14 cellular contexts compared by ENCODE assay signal in genomic region chr3:127216415-127217261, GRCh38. TPM values are rescaled to one million over a fixed set of nuclear protein-coding genes. Genes with fewer than 3 reads are reported as not detected.
DNase-seq lines count a peak whose midpoint lies in the region; ATAC-seq, FAIRE-seq and TF ChIP-seq lines count a peak whose summit lies in the region.
"Had no signal": no experiment of that assay in that cellular context is flagged by ENCODE, and none has a peak within 500 bp of the region (broad histone marks: within the 10 kb centered on the region; RNA-seq: fewer than 3 reads in every experiment).

No MANE protein-coding gene starts in this region.

- no peak for TF ChIP-seq RAD21 in GM12878 (IDR thresholded peaks at IDR 0.05; ENCODE audit: insufficient read depth, low read depth, low read length)

- no peak overlapping the region for H2AFZ ChIP-seq in GM12878 (ENCODE audit: control insufficient read depth, low read depth, low read length)

- H4K20me1 ChIP-seq in GM12878 (ENCODE audit: control insufficient read depth, insufficient read depth) = no peaks in the 10 kb centered on the region

- peak; percentile 56 for ATAC-seq in GM19025 (IDR thresholded peaks at IDR 0.05; ENCODE audit: low read depth, unreplicated experiment)
- ATAC-seq in HG03342 (IDR thresholded peaks at IDR 0.05; ENCODE audit: unreplicated experiment) = peak; percentile 42
- ATAC-seq in GM12878 = peak; percentile 76
- ATAC-seq: T-cell, upper lobe of right lung had no signal

- SMC1A ChIA-PET in GM12878 (lab: Charles Lee; ENCODE audit: uncharacterized antibody, unreplicated experiment) = interaction anchor here (1.1 to 3.2 kb wide), 11 partner anchors 7 to 200 kb away, joined by 3 to 17 read pairs (median 6); no protein-coding TSS in a partner anchor

- H3K27me3 ChIP-seq in GM12878 (replicated peaks in 1 of 2; ENCODE audit: control insufficient read depth in 2 of 2, insufficient read depth in 2 of 2, low read length in 1 of 2) = no peaks in the 10 kb centered on the region; a peak in 1 of 4 replicates
- H3K27me3 ChIP-seq: upper lobe of right lung had no signal

- no peaks in the 10 kb centered on the region for H3K9me3 ChIP-seq in GM12878 (replicated peaks; ENCODE audit: control insufficient read depth, insufficient read depth, low read length)
- H3K9me3 ChIP-seq: upper lobe of right lung had no signal

- intact Hi-C loops in GM12878 (cut with micrococcal nuclease; ENCODE audit: unreplicated experiment) = no loop called here

- TF ChIP-seq EP300 in GM12878 (IDR thresholded peaks at IDR 0.05; ENCODE audit: borderline replicate concordance in 1 of 2, control insufficient read depth in 1 of 2, low read depth in 2 of 2, low read length in 2 of 2) = 0 out of 4 replicates have a peak, but pooled peaks of 1 of the 2 experiments have one; percentile 34

- peak; percentile 23 for FAIRE-seq in GM12878 (lab: Jason Lieb, UNC)

- H3K27ac ChIP-seq in GM12878 (ENCODE audit: control insufficient read depth, insufficient read depth) = no peak overlapping the region
- no peak overlapping the region for H3K27ac ChIP-seq in substantia nigra (ENCODE audit: low read depth, low read length, poor library complexity, severe bottlenecking)
- H3K27ac ChIP-seq: upper lobe of right lung had no signal

- WGBS in GM12878 (ENCODE audit: insufficient coverage, insufficient replicate concordance, low lambda C conversion rate, missing lambda C conversion rate) = 34% methylated on average over 16 of the region's 16 CpGs

- POLR2A ChIA-PET in GM12878 (lab: Charles Lee) (interaction anchor here (0.6 to 2.0 kb wide), 8 partner anchors 9 to 1731 kb away, joined by 3 to 6 read pairs (median 4); no protein-coding TSS in a partner anchor), HEK293T (lab: Yijun Ruan, JAX) (no interaction called here)

- TF ChIP-seq POLR2A in GM12878 (IDR thresholded peaks at IDR 0.05; ENCODE audit: low read depth, low read length) = no peak

- no TSS peak for BruUV-seq in GM12878 (replicated peaks; lab: Mats Ljungman, UMichigan)

- CTCF ChIA-PET in GM12878 (lab: Yijun Ruan, JAX) (interaction anchor here (0.7 to 1.2 kb wide), 5 partner anchors 9 to 158 kb away, joined by 3 to 4 read pairs (median 3); no protein-coding TSS in a partner anchor), HEK293T (lab: Yijun Ruan, JAX) (no interaction called here)

- H3K79me2 ChIP-seq in GM12878 (ENCODE audit: control insufficient read depth, insufficient read depth, low read length) = no peaks in the 10 kb centered on the region

- no peak overlapping the region for H3K4me2 ChIP-seq in GM12878 (ENCODE audit: control insufficient read depth, insufficient read depth)

- H3K9ac ChIP-seq in GM12878 (ENCODE audit: control insufficient read depth, insufficient read depth, low read length) = no peak overlapping the region

- in situ Hi-C loops in GM12878 (cut with MboI) = no loop called here

- H3K4me1 ChIP-seq in GM12878 (ENCODE audit: control insufficient read depth, insufficient read depth, low read length) = peaks cover 14% of the 10 kb centered on the region
- H3K4me1 ChIP-seq: upper lobe of right lung had no signal

- DNase-seq in COR-L47 (lab: John Stamatoyannopoulos, UW) (peak; percentile 26), GM12878 (ENCODE audit: low read depth, low spot score) (peak; percentile 62), DMS79 (lab: John Stamatoyannopoulos, UW) (no peak), A172 (ENCODE audit: low spot score) (no peak), HEK293T (ENCODE audit: extremely low spot score) (no peak), substantia nigra (lab: John Stamatoyannopoulos, UW) (no peak)
- DNase-seq: activated CD4-positive, alpha-beta T cell treated with anti-CD3 and anti-CD28 coated beads for 48 hours; NCI-H2171; T-cell; upper lobe of right lung had no signal

- H3K36me3 ChIP-seq in GM12878 (ENCODE audit: control insufficient read depth in 2 of 2, insufficient read depth in 2 of 2, low read length in 1 of 2) = no peaks in the 10 kb centered on the region
- H3K36me3 ChIP-seq: upper lobe of right lung had no signal

- RAD21 ChIA-PET in GM12878 (lab: Charles Lee; ENCODE audit: unreplicated experiment) = interaction anchor here (0.7 to 4.5 kb wide), 8 partner anchors 9 to 141 kb away, joined by 3 to 31 read pairs (median 4); no protein-coding TSS in a partner anchor

- no peak for TF ChIP-seq CTCF in GM12878 (IDR thresholded peaks at IDR 0.05 in 2 of 3, conservative IDR thresholded peaks at IDR 0.05 in 1 of 3; ENCODE audit: control insufficient read depth in 2 of 3, extremely low read depth in 1 of 3, insufficient read depth in 1 of 3, low read depth in 3 of 3, low read length in 3 of 3)

- no peak overlapping the region for H3K4me3 ChIP-seq in GM12878
- H3K4me3 ChIP-seq: upper lobe of right lung had no signal

TF ChIP-seq in GM12878, 131 proteins besides CTCF, POLR2A, EP300 and RAD21 (continues in another document):
- TF ChIP-seq BHLHE40 (IDR thresholded peaks at IDR 0.05; ENCODE audit: borderline replicate concordance in 1 of 2, low read depth in 2 of 2, low read length in 1 of 2) = peak; percentile 17 to 66; a peak in 2 of 4 replicates
- TF ChIP-seq FOXM1 (IDR thresholded peaks at IDR 0.05; ENCODE audit: low read depth, low read length) = no peak; the same call in 1 of the 2 replicates
- TF ChIP-seq NBN (IDR thresholded peaks at IDR 0.05) = peak; percentile 86; the same call in 1 of the 2 replicates
- TF ChIP-seq IKZF1 (conservative IDR thresholded peaks at IDR 0.05) = peak; percentile 87
- peak; percentile 82; the same call in 1 of the 2 replicates for TF ChIP-seq YBX1 (IDR thresholded peaks at IDR 0.05)
- TF ChIP-seq BACH1 (IDR thresholded peaks at IDR 0.05; ENCODE audit: borderline replicate concordance) = peak; percentile 20; the same call in 1 of the 2 replicates
- TF ChIP-seq NR2F1 (conservative IDR thresholded peaks at IDR 0.05) = peak; percentile 99
- TF ChIP-seq RUNX3 (IDR thresholded peaks at IDR 0.05; ENCODE audit: low read length) = peak; percentile 37; the same call in 1 of the 2 replicates

TF ChIP-seq in HEK293T, 16 proteins besides CTCF, POLR2A, EP300 and RAD21:
- TF ChIP-seq FOXA1 (IDR thresholded peaks at IDR 0.05) = no peak
- TF ChIP-seq NFRKB (IDR thresholded peaks at IDR 0.05) = no peak
- TF ChIP-seq ELF4 (IDR thresholded peaks at IDR 0.05) = no peak
- TF ChIP-seq FOXK2 (IDR thresholded peaks at IDR 0.05) = no peak
- no peak for TF ChIP-seq ARNT (IDR thresholded peaks at IDR 0.05)
- no peak for TF ChIP-seq ZNF384 (IDR thresholded peaks at IDR 0.05)
- no peak for TF ChIP-seq SUZ12 (IDR thresholded peaks at IDR 0.05)
- no peak for TF ChIP-seq TARDBP (IDR thresholded peaks at IDR 0.05)
- no peak for TF ChIP-seq SP1 (IDR thresholded peaks at IDR 0.05)

RNA-seq across cellular contexts. Expression of gene PRR23E, which starts 23.7 kb away (rescaled TPM):
- not detected in 2 replicates for total RNA-seq in GM12878 (2013; cell fraction: nucleolus; rRNA removed)
- total RNA-seq in GM12878 (2014; rRNA removed) = not detected in 2 replicates
- not detected in 2 replicates for total RNA-seq in GM12878 (2014; rRNA removed; fragmentation: Illumina TruSeq; extraction: Trizol)
- total RNA-seq in GM12878 (2021) = not detected in 2 replicates
- polyA plus RNA-seq in GM12878 (2011; ENCODE audit: low read depth) = not detected
- not detected in 2 replicates for polyA plus RNA-seq in GM12878 (2011; rRNA removed)
- not detected in 2 replicates for polyA plus RNA-seq in GM12878 (2011; cell fraction: cytosol; rRNA removed)
- not detected in 2 replicates for polyA plus RNA-seq in GM12878 (2011; cell fraction: nucleus; rRNA removed)
- polyA plus RNA-seq in GM12878 (2012) = not detected in 2 replicates
- not detected in 2 replicates for polyA plus RNA-seq in GM12878 (2014; fragmentation: Illumina TruSeq; extraction: Trizol)
- polyA plus RNA-seq in GM12878 (2014; fragmentation: Nextera tagmentation; extraction: Ambion mirVana) = not detected
- polyA plus RNA-seq in GM12878 (2014; rRNA removed) = not detected in 2 replicates
- polyA plus RNA-seq in GM12878 (2016; fragmentation: Nextera tagmentation; extraction: Ambion mirVana) = not detected
- not detected in 2 replicates for polyA minus RNA-seq in GM12878 (2011; rRNA and poly(A)+ RNA removed)
- not detected in 2 replicates for polyA minus RNA-seq in GM12878 (2011; cell fraction: cytosol; rRNA and poly(A)+ RNA removed)
- polyA minus RNA-seq in GM12878 (2011; cell fraction: nucleus; rRNA and poly(A)+ RNA removed) = not detected in 2 replicates
- total RNA-seq in A172 (2014; rRNA removed; shearing (Covaris generic)) = not detected in 2 replicates
- total RNA-seq: mesothelial cell of epicardium, osteoblast, T-cell, upper lobe of right lung had no signal

Comparison
In these comparisons a context has a peak if more than half of its experiments do, and no peak if none do; other contexts are left out.
1. DNase-seq: peak in COR-L47 (single experiment) and GM12878 (single experiment); none in DMS79 (single experiment), A172 (single experiment), HEK293T (single experiment) and substantia nigra (0 of 49).
2. Peak in every context shown above with its lines, with median percentiles within 50 percentile points of each other: ATAC-seq.